In genomic region chr20:56909918-56910714, GRCh38 we compare ENCODE assay signal across 24 cellular contexts.
"Had no signal": no experiment of that assay in that cellular context is flagged by ENCODE, and none has a peak within 500 bp of the region (broad histone marks: within the 10 kb centered on the region; RNA-seq: fewer than 3 reads in every experiment).

No MANE protein-coding gene starts in this region.

- H3K36me3 Mint-ChIP-seq: activated naive CD4-positive, alpha-beta T cell treated with anti-CD3 and anti-CD28 coated beads, Interleukin-2, amount 50 U/mL, for 24 hours; T-cell had no signal

- H3K4me1 Mint-ChIP-seq: activated CD4-positive, alpha-beta T cell treated with anti-CD3 and anti-CD28 coated beads for 36 hours; activated naive CD4-positive, alpha-beta T cell treated with anti-CD3 and anti-CD28 coated beads, Interleukin-2, amount 50 U/mL, for 24 hours; activated naive CD8-positive, alpha-beta T cell treated with anti-CD3 and anti-CD28 coated beads, Interleukin-2, amount 50 U/mL, for 24 hours; T-cell had no signal

- H3K27me3 Mint-ChIP-seq: activated CD8-positive, alpha-beta T cell treated with anti-CD3 and anti-CD28 coated beads for 36 hours; activated naive CD4-positive, alpha-beta T cell treated with anti-CD3 and anti-CD28 coated beads, Interleukin-2, amount 50 U/mL, for 24 hours; activated naive CD8-positive, alpha-beta T cell treated with anti-CD3 and anti-CD28 coated beads, Interleukin-2, amount 50 U/mL, for 24 hours had no signal

- H3K27ac ChIP-seq: SK-N-MC had no signal

- ATAC-seq: activated CD4-positive, alpha-beta T cell treated with anti-CD3 and anti-CD28 coated beads for 36 hours; activated CD8-positive, alpha-beta T cell treated with anti-CD3 and anti-CD28 coated beads for 36 hours; activated naive CD8-positive, alpha-beta T cell treated with anti-CD3 and anti-CD28 coated beads, Interleukin-2, amount 50 U/mL, for 24 hours; activated T-cell treated with anti-CD3 and anti-CD28 coated beads, Interleukin-2, amount 50 U/mL, for 72 hours; K562; Panc1; Right ventricle myocardium inferior; T-cell had no signal

- H3K4me3 ChIP-seq: K562, SK-N-MC had no signal

- H3K27ac Mint-ChIP-seq: activated CD4-positive, alpha-beta T cell treated with anti-CD3 and anti-CD28 coated beads for 36 hours; activated CD8-positive, alpha-beta T cell treated with anti-CD3 and anti-CD28 coated beads for 36 hours; activated naive CD4-positive, alpha-beta T cell treated with anti-CD3 and anti-CD28 coated beads, Interleukin-2, amount 50 U/mL, for 24 hours; activated naive CD8-positive, alpha-beta T cell treated with anti-CD3 and anti-CD28 coated beads, Interleukin-2, amount 50 U/mL, for 24 hours; activated T-cell treated with anti-CD3 and anti-CD28 coated beads, Interleukin-2, amount 50 U/mL, for 72 hours; T-cell had no signal

- H3K9me3 Mint-ChIP-seq: activated CD8-positive, alpha-beta T cell treated with anti-CD3 and anti-CD28 coated beads for 36 hours; activated naive CD4-positive, alpha-beta T cell treated with anti-CD3 and anti-CD28 coated beads, Interleukin-2, amount 50 U/mL, for 24 hours; activated naive CD8-positive, alpha-beta T cell treated with anti-CD3 and anti-CD28 coated beads, Interleukin-2, amount 50 U/mL, for 24 hours had no signal

- H3K4me3 Mint-ChIP-seq: activated CD4-positive, alpha-beta T cell treated with anti-CD3 and anti-CD28 coated beads for 36 hours; activated CD8-positive, alpha-beta T cell treated with anti-CD3 and anti-CD28 coated beads for 36 hours; activated naive CD4-positive, alpha-beta T cell treated with anti-CD3 and anti-CD28 coated beads, Interleukin-2, amount 50 U/mL, for 24 hours; activated naive CD8-positive, alpha-beta T cell treated with anti-CD3 and anti-CD28 coated beads, Interleukin-2, amount 50 U/mL, for 24 hours; activated T-cell treated with anti-CD3 and anti-CD28 coated beads, Interleukin-2, amount 50 U/mL, for 72 hours; T-cell had no signal

- DNase-seq: activated CD4-positive, alpha-beta T cell treated with anti-CD3 and anti-CD28 coated beads for 36 hours; activated CD8-positive, alpha-beta memory T cell treated with anti-CD3 and anti-CD28 coated beads, Interleukin-2, amount 50 U/mL, for 4 hours; activated CD8-positive, alpha-beta T cell treated with anti-CD3 and anti-CD28 coated beads for 36 hours; activated naive CD8-positive, alpha-beta T cell treated with anti-CD3 and anti-CD28 coated beads, Interleukin-2, amount 50 U/mL, for 24 hours; activated T-cell treated with anti-CD3 and anti-CD28 coated beads, Interleukin-2, amount 50 U/mL, for 72 hours; amygdala; caudate nucleus; NCI-H1092; NCI-H1417; NCI-H1930; NCI-H2171; NCI-H2227 treated with DMSO at 0.1 percent for 48 hours; NCI-H446 treated with DMSO at 0.1 percent for 48 hours; NCI-H524 treated with DMSO at 0.1 percent for 48 hours; NCI-H82; OCI-M1; T-cell; T-helper 2 cell; T1000 had no signal
